Comparison of ENCODE assay signal across 1 cellular context in the genomic region with DNA sequence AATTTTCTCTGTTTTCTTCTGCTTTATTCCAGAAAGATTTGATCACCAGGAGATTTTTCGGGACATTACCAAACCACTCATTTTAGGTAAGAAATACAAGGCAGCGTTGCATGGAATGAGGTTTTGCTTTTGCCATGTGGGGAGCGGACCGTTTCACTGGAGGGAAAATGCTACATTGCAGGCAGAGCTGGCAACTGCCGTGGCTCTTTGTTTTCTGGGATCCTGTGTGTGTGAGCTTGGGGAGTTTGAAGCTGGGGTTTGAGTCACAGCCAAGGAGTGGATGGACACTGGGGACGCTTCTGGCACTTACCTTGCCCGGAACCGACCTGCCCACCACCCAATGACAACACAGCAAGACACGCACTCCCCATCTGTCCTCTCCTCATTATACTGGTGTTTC.
TF ChIP-seq lines count a peak whose summit lies in the region.

No MANE protein-coding gene starts in this region.

TF ChIP-seq in SK-N-SH, 30 proteins besides CTCF, POLR2A, EP300 and RAD21 (continued from another document):
- TF ChIP-seq GATA2 (CRISPR knock-in tag; IDR thresholded peaks at IDR 0.05) (no peak), SMC3 (IDR thresholded peaks at IDR 0.05; ENCODE audit: low read depth, low read length) (no peak), CHD2 (IDR thresholded peaks at IDR 0.05; ENCODE audit: low read length, partially characterized antibody) (no peak)
TF ChIP-seq in SK-N-SH: peak in this region for 0.
